ENCODE assay signal across 8 cellular contexts in genomic region chr20:15930324-15931305, GRCh38.
DNase-seq lines count a peak whose midpoint lies in the region; ATAC-seq and TF ChIP-seq lines count a peak whose summit lies in the region.

No MANE protein-coding gene starts in this region.

- peak; percentile 39 for DNase-seq in GM03348 (ENCODE audit: low spot score)
- peak; percentile 59 for DNase-seq in NCI-H1694 treated with DMSO at 0.1 percent for 48 hours (lab: John Stamatoyannopoulos, UW)
- DNase-seq in body of pancreas, result peak in 1 of 4 donors; percentile 32
- no peak for DNase-seq in lower lobe of right lung
- no peak for DNase-seq in activated CD8-positive, alpha-beta memory T cell treated with anti-CD3 and anti-CD28 coated beads for 24 hours
- DNase-seq in occipital lobe (lab: John Stamatoyannopoulos, UW), result no peak
- DNase-seq in T-helper 1 cell, result no peak

- no peak for TF ChIP-seq POLR2A in body of pancreas (IDR thresholded peaks at IDR 0.05)

- H3K4me3 ChIP-seq in body of pancreas (no peak overlapping the region), lower lobe of right lung (no peak overlapping the region)

- no peaks in the 10 kb centered on the region for H3K27me3 ChIP-seq in body of pancreas
- H3K27me3 ChIP-seq in lower lobe of right lung (ENCODE audit: low read depth), result no peaks in the 10 kb centered on the region

- no peaks in the 10 kb centered on the region for H3K4me1 ChIP-seq in body of pancreas
- no peaks in the 10 kb centered on the region for H3K4me1 ChIP-seq in lower lobe of right lung

- intact Hi-C loops in body of pancreas (cut with DNase I), result no loop called here
- intact Hi-C loops in lower lobe of right lung (cut with DNase I), result no loop called here

- peak in 6 of 7 experiments; percentile 17 to 61 (median 52) for TF ChIP-seq CTCF in body of pancreas (IDR thresholded peaks at IDR 0.05)
- TF ChIP-seq CTCF in lower lobe of right lung (IDR thresholded peaks at IDR 0.05), result peak; percentile 40

- H3K27ac ChIP-seq in body of pancreas (no peak overlapping the region), lower lobe of right lung (no peak overlapping the region)

- 3 to 5% methylated on average over 2 of the region's 2 CpGs for WGBS in body of pancreas, 2 donors

- H3K9me3 ChIP-seq in body of pancreas (no peaks in the 10 kb centered on the region), lower lobe of right lung (no peaks in the 10 kb centered on the region)

- no peaks in the 10 kb centered on the region for H3K36me3 ChIP-seq in body of pancreas (replicated peaks in 1 of 2; ENCODE audit: insufficient read depth in 1 of 2, low read depth in 2 of 2)
- no peaks in the 10 kb centered on the region for H3K36me3 ChIP-seq in lower lobe of right lung

- peak; percentile 48 for ATAC-seq in body of pancreas
- ATAC-seq in lower lobe of right lung, result peak; percentile 41 to 70
- ATAC-seq in GM21723 (IDR thresholded peaks at IDR 0.05; ENCODE audit: unreplicated experiment), result no peak

Comparison
In these comparisons a context has a peak if more than half of its experiments do, and no peak if none do; other contexts are left out.
1. DNase-seq: peak in GM03348 (single experiment) and NCI-H1694 treated with DMSO at 0.1 percent for 48 hours (single experiment); none in lower lobe of right lung (single experiment), activated CD8-positive, alpha-beta memory T cell treated with anti-CD3 and anti-CD28 coated beads for 24 hours (single experiment), occipital lobe (single experiment) and T-helper 1 cell (0 of 5).